19 cellular contexts compared by ENCODE assay signal in genomic region chr2:173153486-173153885, GRCh38.
"Had no signal": no experiment of that assay in that cellular context is flagged by ENCODE, and none has a peak within 500 bp of the region (broad histone marks: within the 10 kb centered on the region; RNA-seq: fewer than 3 reads in every experiment).

No MANE protein-coding gene starts in this region.

- H3K4me3 ChIP-seq: adrenal gland, cardiac muscle cell, left lung, prostate gland, skin epidermis, tibial artery had no signal

- DNase-seq: activated CD4-positive, CD25-positive, alpha-beta regulatory T cell treated with anti-CD3 and anti-CD28 coated beads, Interleukin-2, amount 50 U/mL, for 72 hours; activated gamma-delta T cell treated with Interleukin-2 at 50 U/mL for 16 hours; activated T-cell treated with anti-CD3 and anti-CD28 coated beads, Interleukin-2, amount 50 U/mL, for 72 hours; adrenal gland; effector memory CD4-positive, alpha-beta T cell; head of caudate nucleus; kidney; left lung; occipital lobe; right cardiac atrium; stimulated activated naive CD8-positive, alpha-beta T cell treated with anti-CD3 and anti-CD28 coated beads, Interleukin-15, Interleukin-2, amounts not matched to agents 100 U/mL and 50 U/mL, for 24 hours; substantia nigra; T-helper 2 cell; tibial artery had no signal

- H3K9me3 ChIP-seq: adrenal gland, left lung, prostate gland, tibial artery had no signal

- H3K27me3 ChIP-seq: adrenal gland, cardiac muscle cell, left lung, tibial artery had no signal

- H3K4me1 ChIP-seq: prostate gland had no signal

- H3K36me3 ChIP-seq: adrenal gland, cardiac muscle cell, left lung, prostate gland, tibial artery had no signal

- H3K27ac ChIP-seq: adrenal gland, cardiac muscle cell, left lung, prostate gland, skin epidermis, tibial artery, VCaP had no signal

- ATAC-seq: activated naive CD4-positive, alpha-beta T cell treated with anti-CD3 and anti-CD28 coated beads, Interleukin-2, amount 50 U/mL, for 72 hours; activated T-cell treated with anti-CD3 and anti-CD28 coated beads, Interleukin-2, amount 50 U/mL, for 72 hours; left lung; right cardiac atrium; stimulated activated naive CD8-positive, alpha-beta T cell treated with anti-CD3 and anti-CD28 coated beads, Interleukin-15, Interleukin-2, amounts not matched to agents 100 U/mL and 50 U/mL, for 24 hours had no signal
